ENCODE assay signal across 2 cellular contexts in the genomic region with DNA sequence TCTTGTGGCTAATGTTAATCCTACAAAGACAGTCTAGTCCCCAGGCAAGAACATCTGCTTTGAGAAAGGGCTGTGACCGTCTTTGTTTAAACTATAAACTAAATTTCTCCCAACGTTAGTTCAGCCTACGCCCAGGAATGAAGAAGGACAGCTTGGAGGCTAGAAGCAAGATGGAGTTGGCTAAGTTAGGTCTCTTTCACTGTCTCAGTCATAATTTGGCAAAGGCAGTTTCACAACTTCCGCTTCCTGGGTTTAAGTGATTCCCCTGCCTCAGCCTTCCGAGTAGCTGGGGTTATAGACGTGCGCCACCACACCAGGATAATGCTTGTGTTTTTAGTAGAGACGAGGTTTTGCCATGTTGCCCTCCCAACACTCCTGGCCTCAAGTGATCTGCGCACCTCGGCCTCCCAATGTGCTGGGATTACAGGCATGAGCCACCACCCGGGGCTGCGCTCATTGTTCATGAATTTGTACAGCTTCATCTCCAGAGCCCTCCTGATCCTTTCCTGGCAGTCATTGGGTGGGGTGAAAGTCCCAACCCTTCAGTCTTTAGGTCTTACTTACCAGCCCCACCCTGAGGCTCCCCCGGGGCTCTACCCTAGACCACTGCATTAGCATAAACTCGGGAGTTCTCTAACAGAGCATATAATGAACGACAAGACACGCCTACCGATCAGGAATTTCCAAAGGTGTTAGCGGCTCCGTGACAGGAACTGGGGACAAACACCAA.
TF ChIP-seq lines count a peak whose summit lies in the region.

No MANE protein-coding gene starts in this region.

TF ChIP-seq in GM23338, 12 proteins besides CTCF, POLR2A, EP300 and RAD21 (continues in another document):
- no peak for TF ChIP-seq EZH2phosphoT487 (IDR thresholded peaks at IDR 0.05; ENCODE audit: unreplicated experiment)
- TF ChIP-seq ZNF331 (CRISPR knock-in tag; IDR thresholded peaks at IDR 0.05; ENCODE audit: low read depth), result no peak
- TF ChIP-seq, protein P1, sequence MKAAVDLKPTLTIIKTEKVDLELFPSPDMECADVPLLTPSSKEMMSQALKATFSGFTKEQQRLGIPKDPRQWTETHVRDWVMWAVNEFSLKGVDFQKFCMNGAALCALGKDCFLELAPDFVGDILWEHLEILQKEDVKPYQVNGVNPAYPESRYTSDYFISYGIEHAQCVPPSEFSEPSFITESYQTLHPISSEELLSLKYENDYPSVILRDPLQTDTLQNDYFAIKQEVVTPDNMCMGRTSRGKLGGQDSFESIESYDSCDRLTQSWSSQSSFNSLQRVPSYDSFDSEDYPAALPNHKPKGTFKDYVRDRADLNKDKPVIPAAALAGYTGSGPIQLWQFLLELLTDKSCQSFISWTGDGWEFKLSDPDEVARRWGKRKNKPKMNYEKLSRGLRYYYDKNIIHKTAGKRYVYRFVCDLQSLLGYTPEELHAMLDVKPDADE (IDR thresholded peaks at IDR 0.05), result no peak
- no peak for TF ChIP-seq EZH2 (IDR thresholded peaks at IDR 0.05; ENCODE audit: low read depth, unreplicated experiment)
- no peak for TF ChIP-seq POLR2AphosphoS5 (IDR thresholded peaks at IDR 0.05; ENCODE audit: low read depth)
- TF ChIP-seq, protein P2, sequence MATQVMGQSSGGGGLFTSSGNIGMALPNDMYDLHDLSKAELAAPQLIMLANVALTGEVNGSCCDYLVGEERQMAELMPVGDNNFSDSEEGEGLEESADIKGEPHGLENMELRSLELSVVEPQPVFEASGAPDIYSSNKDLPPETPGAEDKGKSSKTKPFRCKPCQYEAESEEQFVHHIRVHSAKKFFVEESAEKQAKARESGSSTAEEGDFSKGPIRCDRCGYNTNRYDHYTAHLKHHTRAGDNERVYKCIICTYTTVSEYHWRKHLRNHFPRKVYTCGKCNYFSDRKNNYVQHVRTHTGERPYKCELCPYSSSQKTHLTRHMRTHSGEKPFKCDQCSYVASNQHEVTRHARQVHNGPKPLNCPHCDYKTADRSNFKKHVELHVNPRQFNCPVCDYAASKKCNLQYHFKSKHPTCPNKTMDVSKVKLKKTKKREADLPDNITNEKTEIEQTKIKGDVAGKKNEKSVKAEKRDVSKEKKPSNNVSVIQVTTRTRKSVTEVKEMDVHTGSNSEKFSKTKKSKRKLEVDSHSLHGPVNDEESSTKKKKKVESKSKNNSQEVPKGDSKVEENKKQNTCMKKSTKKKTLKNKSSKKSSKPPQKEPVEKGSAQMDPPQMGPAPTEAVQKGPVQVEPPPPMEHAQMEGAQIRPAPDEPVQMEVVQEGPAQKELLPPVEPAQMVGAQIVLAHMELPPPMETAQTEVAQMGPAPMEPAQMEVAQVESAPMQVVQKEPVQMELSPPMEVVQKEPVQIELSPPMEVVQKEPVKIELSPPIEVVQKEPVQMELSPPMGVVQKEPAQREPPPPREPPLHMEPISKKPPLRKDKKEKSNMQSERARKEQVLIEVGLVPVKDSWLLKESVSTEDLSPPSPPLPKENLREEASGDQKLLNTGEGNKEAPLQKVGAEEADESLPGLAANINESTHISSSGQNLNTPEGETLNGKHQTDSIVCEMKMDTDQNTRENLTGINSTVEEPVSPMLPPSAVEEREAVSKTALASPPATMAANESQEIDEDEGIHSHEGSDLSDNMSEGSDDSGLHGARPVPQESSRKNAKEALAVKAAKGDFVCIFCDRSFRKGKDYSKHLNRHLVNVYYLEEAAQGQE (IDR thresholded peaks at IDR 0.05; ENCODE audit: unreplicated experiment), result no peak
- TF ChIP-seq CREB1 (CRISPR knock-in tag; IDR thresholded peaks at IDR 0.05; ENCODE audit: low read depth), result no peak
- TF ChIP-seq, protein P3, sequence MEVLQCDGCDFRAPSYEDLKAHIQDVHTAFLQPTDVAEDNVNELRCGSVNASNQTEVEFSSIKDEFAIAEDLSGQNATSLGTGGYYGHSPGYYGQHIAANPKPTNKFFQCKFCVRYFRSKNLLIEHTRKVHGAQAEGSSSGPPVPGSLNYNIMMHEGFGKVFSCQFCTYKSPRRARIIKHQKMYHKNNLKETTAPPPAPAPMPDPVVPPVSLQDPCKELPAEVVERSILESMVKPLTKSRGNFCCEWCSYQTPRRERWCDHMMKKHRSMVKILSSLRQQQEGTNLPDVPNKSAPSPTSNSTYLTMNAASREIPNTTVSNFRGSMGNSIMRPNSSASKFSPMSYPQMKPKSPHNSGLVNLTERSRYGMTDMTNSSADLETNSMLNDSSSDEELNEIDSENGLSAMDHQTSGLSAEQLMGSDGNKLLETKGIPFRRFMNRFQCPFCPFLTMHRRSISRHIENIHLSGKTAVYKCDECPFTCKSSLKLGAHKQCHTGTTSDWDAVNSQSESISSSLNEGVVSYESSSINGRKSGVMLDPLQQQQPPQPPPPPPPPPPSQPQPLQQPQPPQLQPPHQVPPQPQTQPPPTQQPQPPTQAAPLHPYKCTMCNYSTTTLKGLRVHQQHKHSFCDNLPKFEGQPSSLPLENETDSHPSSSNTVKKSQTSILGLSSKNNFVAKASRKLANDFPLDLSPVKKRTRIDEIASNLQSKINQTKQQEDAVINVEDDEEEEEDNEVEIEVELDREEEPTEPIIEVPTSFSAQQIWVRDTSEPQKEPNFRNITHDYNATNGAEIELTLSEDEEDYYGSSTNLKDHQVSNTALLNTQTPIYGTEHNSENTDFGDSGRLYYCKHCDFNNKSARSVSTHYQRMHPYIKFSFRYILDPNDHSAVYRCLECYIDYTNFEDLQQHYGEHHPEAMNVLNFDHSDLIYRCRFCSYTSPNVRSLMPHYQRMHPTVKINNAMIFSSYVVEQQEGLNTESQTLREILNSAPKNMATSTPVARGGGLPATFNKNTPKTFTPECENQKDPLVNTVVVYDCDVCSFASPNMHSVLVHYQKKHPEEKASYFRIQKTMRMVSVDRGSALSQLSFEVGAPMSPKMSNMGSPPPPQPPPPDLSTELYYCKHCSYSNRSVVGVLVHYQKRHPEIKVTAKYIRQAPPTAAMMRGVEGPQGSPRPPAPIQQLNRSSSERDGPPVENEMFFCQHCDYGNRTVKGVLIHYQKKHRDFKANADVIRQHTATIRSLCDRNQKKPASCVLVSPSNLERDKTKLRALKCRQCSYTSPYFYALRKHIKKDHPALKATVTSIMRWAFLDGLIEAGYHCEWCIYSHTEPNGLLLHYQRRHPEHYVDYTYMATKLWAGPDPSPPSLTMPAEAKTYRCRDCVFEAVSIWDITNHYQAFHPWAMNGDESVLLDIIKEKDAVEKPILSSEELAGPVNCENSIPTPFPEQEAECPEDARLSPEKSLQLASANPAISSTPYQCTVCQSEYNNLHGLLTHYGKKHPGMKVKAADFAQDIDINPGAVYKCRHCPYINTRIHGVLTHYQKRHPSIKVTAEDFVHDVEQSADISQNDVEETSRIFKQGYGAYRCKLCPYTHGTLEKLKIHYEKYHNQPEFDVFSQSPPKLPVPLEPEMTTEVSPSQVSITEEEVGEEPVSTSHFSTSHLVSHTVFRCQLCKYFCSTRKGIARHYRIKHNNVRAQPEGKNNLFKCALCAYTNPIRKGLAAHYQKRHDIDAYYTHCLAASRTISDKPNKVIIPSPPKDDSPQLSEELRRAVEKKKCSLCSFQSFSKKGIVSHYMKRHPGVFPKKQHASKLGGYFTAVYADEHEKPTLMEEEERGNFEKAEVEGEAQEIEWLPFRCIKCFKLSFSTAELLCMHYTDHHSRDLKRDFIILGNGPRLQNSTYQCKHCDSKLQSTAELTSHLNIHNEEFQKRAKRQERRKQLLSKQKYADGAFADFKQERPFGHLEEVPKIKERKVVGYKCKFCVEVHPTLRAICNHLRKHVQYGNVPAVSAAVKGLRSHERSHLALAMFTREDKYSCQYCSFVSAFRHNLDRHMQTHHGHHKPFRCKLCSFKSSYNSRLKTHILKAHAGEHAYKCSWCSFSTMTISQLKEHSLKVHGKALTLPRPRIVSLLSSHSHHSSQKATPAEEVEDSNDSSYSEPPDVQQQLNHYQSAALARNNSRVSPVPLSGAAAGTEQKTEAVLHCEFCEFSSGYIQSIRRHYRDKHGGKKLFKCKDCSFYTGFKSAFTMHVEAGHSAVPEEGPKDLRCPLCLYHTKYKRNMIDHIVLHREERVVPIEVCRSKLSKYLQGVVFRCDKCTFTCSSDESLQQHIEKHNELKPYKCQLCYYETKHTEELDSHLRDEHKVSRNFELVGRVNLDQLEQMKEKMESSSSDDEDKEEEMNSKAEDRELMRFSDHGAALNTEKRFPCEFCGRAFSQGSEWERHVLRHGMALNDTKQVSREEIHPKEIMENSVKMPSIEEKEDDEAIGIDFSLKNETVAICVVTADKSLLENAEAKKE (CRISPR knock-in tag; IDR thresholded peaks at IDR 0.05), result no peak

TF ChIP-seq in WTC11, 78 proteins besides CTCF, POLR2A, EP300 and RAD21:
- TF ChIP-seq MXD4 (CRISPR knock-in tag; IDR thresholded peaks at IDR 0.05; ENCODE audit: borderline replicate concordance), result no peak
- TF ChIP-seq, protein P4, sequence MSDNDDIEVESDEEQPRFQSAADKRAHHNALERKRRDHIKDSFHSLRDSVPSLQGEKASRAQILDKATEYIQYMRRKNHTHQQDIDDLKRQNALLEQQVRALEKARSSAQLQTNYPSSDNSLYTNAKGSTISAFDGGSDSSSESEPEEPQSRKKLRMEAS (CRISPR knock-in tag; IDR thresholded peaks at IDR 0.05), result no peak
- TF ChIP-seq ZNF263 (CRISPR knock-in tag; IDR thresholded peaks at IDR 0.05; ENCODE audit: low read depth), result no peak
- TF ChIP-seq, protein P5, sequence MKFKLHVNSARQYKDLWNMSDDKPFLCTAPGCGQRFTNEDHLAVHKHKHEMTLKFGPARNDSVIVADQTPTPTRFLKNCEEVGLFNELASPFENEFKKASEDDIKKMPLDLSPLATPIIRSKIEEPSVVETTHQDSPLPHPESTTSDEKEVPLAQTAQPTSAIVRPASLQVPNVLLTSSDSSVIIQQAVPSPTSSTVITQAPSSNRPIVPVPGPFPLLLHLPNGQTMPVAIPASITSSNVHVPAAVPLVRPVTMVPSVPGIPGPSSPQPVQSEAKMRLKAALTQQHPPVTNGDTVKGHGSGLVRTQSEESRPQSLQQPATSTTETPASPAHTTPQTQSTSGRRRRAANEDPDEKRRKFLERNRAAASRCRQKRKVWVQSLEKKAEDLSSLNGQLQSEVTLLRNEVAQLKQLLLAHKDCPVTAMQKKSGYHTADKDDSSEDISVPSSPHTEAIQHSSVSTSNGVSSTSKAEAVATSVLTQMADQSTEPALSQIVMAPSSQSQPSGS (CRISPR knock-in tag; IDR thresholded peaks at IDR 0.05; ENCODE audit: borderline replicate concordance, low read depth), result no peak
- no peak for TF ChIP-seq ZNF138 (CRISPR knock-in tag; conservative IDR thresholded peaks at IDR 0.05)
- TF ChIP-seq, protein P6, sequence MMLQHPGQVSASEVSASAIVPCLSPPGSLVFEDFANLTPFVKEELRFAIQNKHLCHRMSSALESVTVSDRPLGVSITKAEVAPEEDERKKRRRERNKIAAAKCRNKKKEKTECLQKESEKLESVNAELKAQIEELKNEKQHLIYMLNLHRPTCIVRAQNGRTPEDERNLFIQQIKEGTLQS (CRISPR knock-in tag; conservative IDR thresholded peaks at IDR 0.05), result no peak
- TF ChIP-seq, protein P7, sequence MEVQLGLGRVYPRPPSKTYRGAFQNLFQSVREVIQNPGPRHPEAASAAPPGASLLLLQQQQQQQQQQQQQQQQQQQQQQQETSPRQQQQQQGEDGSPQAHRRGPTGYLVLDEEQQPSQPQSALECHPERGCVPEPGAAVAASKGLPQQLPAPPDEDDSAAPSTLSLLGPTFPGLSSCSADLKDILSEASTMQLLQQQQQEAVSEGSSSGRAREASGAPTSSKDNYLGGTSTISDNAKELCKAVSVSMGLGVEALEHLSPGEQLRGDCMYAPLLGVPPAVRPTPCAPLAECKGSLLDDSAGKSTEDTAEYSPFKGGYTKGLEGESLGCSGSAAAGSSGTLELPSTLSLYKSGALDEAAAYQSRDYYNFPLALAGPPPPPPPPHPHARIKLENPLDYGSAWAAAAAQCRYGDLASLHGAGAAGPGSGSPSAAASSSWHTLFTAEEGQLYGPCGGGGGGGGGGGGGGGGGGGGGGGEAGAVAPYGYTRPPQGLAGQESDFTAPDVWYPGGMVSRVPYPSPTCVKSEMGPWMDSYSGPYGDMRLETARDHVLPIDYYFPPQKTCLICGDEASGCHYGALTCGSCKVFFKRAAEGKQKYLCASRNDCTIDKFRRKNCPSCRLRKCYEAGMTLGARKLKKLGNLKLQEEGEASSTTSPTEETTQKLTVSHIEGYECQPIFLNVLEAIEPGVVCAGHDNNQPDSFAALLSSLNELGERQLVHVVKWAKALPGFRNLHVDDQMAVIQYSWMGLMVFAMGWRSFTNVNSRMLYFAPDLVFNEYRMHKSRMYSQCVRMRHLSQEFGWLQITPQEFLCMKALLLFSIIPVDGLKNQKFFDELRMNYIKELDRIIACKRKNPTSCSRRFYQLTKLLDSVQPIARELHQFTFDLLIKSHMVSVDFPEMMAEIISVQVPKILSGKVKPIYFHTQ (CRISPR knock-in tag; IDR thresholded peaks at IDR 0.05), result no peak
- TF ChIP-seq, protein P8, sequence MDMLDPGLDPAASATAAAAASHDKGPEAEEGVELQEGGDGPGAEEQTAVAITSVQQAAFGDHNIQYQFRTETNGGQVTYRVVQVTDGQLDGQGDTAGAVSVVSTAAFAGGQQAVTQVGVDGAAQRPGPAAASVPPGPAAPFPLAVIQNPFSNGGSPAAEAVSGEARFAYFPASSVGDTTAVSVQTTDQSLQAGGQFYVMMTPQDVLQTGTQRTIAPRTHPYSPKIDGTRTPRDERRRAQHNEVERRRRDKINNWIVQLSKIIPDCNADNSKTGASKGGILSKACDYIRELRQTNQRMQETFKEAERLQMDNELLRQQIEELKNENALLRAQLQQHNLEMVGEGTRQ (CRISPR knock-in tag; IDR thresholded peaks at IDR 0.05), result no peak
- TF ChIP-seq PRRX2 (CRISPR knock-in tag; IDR thresholded peaks at IDR 0.05), result no peak
- TF ChIP-seq, protein P9, sequence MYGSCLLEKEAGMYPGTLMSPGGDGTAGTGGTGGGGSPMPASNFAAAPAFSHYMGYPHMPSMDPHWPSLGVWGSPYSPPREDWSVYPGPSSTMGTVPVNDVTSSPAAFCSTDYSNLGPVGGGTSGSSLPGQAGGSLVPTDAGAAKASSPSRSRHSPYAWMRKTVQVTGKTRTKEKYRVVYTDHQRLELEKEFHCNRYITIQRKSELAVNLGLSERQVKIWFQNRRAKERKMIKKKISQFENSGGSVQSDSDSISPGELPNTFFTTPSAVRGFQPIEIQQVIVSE (CRISPR knock-in tag; IDR thresholded peaks at IDR 0.05; ENCODE audit: borderline replicate concordance), result no peak
- no peak for TF ChIP-seq ZNF121 (CRISPR knock-in tag; IDR thresholded peaks at IDR 0.05)
TF ChIP-seq in WTC11: peak in this region for 0.
